Comparison of ENCODE assay signal across 8 cellular contexts in the genomic region with DNA sequence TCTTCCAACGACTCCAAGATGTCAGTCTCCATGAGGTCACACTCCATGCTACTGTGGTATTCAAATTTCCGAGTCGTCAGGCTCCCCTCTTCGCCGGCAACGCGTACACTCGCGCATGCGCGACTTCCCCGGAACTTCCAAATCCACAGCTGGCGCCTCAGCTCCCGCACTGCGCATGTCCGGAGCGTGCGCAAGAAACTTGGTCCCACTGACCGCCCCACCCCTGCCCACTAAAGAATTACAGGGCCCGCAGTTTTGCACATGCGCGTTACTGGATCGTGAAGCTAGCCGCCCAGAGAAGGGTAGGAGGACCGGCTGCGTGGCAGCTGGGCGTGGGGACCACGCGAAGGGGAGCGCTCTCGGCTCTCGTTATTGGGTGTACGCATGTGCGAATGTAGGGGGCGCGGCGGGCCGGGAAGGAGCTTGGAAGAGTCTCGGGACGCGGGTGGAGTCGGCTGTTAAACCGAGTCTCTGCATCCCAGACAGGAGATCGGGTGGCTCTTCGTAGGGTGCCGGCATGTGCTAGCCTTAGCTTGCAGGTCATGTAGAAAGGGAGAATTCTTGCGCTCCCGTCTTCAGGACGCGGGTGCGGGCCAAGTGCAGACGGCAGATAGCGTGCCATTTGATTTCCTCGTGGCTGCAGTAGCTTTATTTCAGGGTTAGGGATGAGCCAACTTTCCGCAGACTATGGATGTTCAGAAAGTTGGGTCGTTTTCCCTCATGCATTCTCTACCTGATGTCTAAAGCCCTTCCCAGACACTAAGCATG. TPM values are rescaled to one million over a fixed set of nuclear protein-coding genes. Genes with fewer than 3 reads are reported as not detected.
DNase-seq lines count a peak whose midpoint lies in the region; ATAC-seq and TF ChIP-seq lines count a peak whose summit lies in the region.

FAM98A (minus strand) TSS at position 125 of the 768 bp plus-strand sequence; CDS start at position 47, 78 bp downstream.

- H3K27me3 ChIP-seq in PC-9 (ENCODE audit: insufficient read depth, low read depth), result no peaks in the 10 kb centered on the region

- H3K4me1 ChIP-seq in PC-9 (replicated peaks; ENCODE audit: insufficient read depth), result peaks cover 16% of the 10 kb centered on the region

- H3K27ac ChIP-seq in PC-9, result no peak within 1 kb of the TSS

- peaks cover 8% of the 10 kb centered on the region for H3K36me3 ChIP-seq in PC-9 (ENCODE audit: low read depth)

- no peaks in the 10 kb centered on the region for H3K9me2 ChIP-seq in PC-9 (ENCODE audit: insufficient read depth)

- CTCF ChIA-PET in PC-9 (lab: Charles Lee), result interaction anchor here (0.6 to 1.6 kb wide), 2 partner anchors 16 to 565 kb away, joined by 4 to 6 read pairs; no protein-coding TSS in a partner anchor

- peak within 1 kb of the TSS; percentile 94 for H2AFZ ChIP-seq in PC-9

- peak; percentile 97 for DNase-seq in DMS53 (lab: John Stamatoyannopoulos, UW)
- peak; percentile 91 for DNase-seq in Jurkat, Clone E6-1 (ENCODE audit: low read depth, low spot score)
- peak; percentile 95 to 98 for DNase-seq in PC-9
- peak; percentile 98 for DNase-seq in activated T-cell treated with anti-CD3 and anti-CD28 coated beads, Interleukin-2, amount 50 U/mL, for 1 hour
- peak; percentile 75 for DNase-seq in epithelial cell of proximal tubule (ENCODE audit: low read depth)
- DNase-seq in mucosa of gallbladder (ENCODE audit: low spot score), result peak; percentile 99
- peak; percentile 98 to 99 for DNase-seq in stimulated activated CD8-positive, alpha-beta memory T cell treated with anti-CD3 and anti-CD28 coated beads, Interleukin-4, amount 100 ng/mL, for 4 hours (ENCODE audit: low read depth in 2 of 2, low spot score in 1 of 2)

- peak within 1 kb of the TSS; percentile 96 for H3K4me2 ChIP-seq in PC-9

- intact Hi-C loops in PC-9 (cut with micrococcal nuclease; ENCODE audit: unreplicated experiment), result no loop called here

- no TSS peak for BruUV-seq in PC-9 (replicated peaks; lab: Mats Ljungman, UMichigan)

- peaks cover 3% of the 10 kb centered on the region; the same call in 1 of the 2 replicates for H4K20me1 ChIP-seq in PC-9 (ENCODE audit: insufficient read depth)

- H3K9me3 ChIP-seq in PC-9 (ENCODE audit: insufficient read depth, low read depth), result no peaks in the 10 kb centered on the region

- peak within 1 kb of the TSS; percentile 80 for H3K4me3 ChIP-seq in Jurkat, Clone E6-1 (ENCODE audit: low read length)
- H3K4me3 ChIP-seq in PC-9 (peak within 1 kb of the TSS; percentile 76), epithelial cell of proximal tubule (ENCODE audit: low read depth, low read length) (peak within 1 kb of the TSS; percentile 69)

- H3K79me2 ChIP-seq in PC-9 (ENCODE audit: low read depth), result peaks cover 33% of the 10 kb centered on the region

- TF ChIP-seq CTCF in PC-9 (conservative IDR thresholded peaks at IDR 0.05) (no peak; the same call in 1 of the 2 replicates), epithelial cell of proximal tubule (conservative IDR thresholded peaks at IDR 0.05; ENCODE audit: low read depth, low read length) (peak; percentile 14)

- ATAC-seq in GM21619 (IDR thresholded peaks at IDR 0.05; ENCODE audit: unreplicated experiment), result peak; percentile 90

- no peaks in the 10 kb centered on the region for H3F3A ChIP-seq in PC-9 (ENCODE audit: insufficient read depth, low read depth)

- POLR2A ChIA-PET in PC-9 (lab: Charles Lee; ENCODE audit: unreplicated experiment), result interaction anchor here (0.6 kb wide), 2 partner anchors 82 to 1204 kb away, joined by 3 to 4 read pairs; no protein-coding TSS in a partner anchor

RNA-seq across cellular contexts. Expression of gene FAM98A, which starts in this region (rescaled TPM):
- polyA plus RNA-seq in Jurkat, Clone E6-1 (2012; ENCODE audit: insufficient read depth, insufficient read length), result 41.8 TPM
- total RNA-seq in PC-9 (2021), result 24.8 and 33.7 TPM in 2 replicates
- total RNA-seq in epithelial cell of proximal tubule, result 20.4 and 93.6 TPM in 2 replicates
- 38.1 TPM for total RNA-seq in mucosa of gallbladder
